Comparison of ENCODE assay signal across 11 cellular contexts in the genomic region with DNA sequence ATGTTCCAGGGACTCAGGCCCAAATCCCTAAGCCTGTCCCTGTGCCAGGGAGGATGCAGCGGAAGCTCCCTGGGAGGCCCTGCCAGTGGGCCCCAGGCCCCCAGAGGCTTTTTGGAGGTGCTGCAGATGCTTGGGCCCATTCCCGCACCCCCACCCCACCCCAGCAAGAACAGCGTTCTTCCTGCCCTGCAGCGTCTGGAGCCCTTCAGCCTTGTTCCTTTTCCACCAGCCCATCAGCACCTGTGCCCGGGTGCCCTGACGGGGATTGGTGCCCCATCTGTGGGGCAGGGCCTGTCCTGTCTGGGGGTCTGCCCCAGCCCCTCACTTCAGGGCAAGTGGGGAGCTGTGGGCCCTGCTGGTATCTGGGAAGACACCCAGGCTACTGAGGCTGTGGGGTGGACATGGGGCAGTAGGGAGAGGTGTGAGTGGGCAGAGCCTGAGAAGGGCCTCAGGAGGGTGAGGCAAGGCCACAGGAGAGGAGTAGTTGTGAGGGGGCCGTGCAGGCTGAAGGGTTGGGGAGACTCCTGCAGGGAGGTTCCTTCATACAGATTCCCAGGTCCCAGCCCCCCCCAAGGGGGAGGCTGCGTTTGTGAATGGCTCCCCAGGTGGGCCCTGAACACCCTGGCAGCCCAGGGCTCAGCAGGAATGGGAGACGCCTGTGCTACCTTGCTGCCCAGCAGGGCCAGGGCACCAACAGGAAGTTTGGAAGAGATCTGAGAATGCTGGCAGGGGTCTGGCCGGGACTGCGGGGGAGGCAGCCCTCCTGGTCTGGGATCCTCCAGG. TPM values are rescaled to one million over a fixed set of nuclear protein-coding genes. Genes with fewer than 3 reads are reported as not detected.
DNase-seq lines count a peak whose midpoint lies in the region; ATAC-seq and TF ChIP-seq lines count a peak whose summit lies in the region.
"Had no signal": no experiment of that assay in that cellular context is flagged by ENCODE, and none has a peak within 500 bp of the region (broad histone marks: within the 10 kb centered on the region; RNA-seq: fewer than 3 reads in every experiment).

No MANE protein-coding gene starts in this region.

- H3K27me3 ChIP-seq in CD8-positive, alpha-beta memory T cell (ENCODE audit: insufficient read depth, low read length, poor library complexity, severe bottlenecking), result no peaks in the 10 kb centered on the region
- no peaks in the 10 kb centered on the region for H3K27me3 ChIP-seq in ovary
- H3K27me3 ChIP-seq: colonic mucosa had no signal

- no peaks in the 10 kb centered on the region for H3K9me3 Mint-ChIP-seq in CD8-positive, alpha-beta memory T cell

- H3K4me3 Mint-ChIP-seq in CD8-positive, alpha-beta memory T cell, result peak overlapping the region; percentile 44 to 89 (median 86)

- peak in 1 of 5 donors; percentile 36 for DNase-seq in CD8-positive, alpha-beta memory T cell
- DNase-seq in RWPE1 (ENCODE audit: low spot score) (no peak), Right ventricle myocardium superior (peak; percentile 37), ovary (peak; percentile 12 to 30 (median 21)), SW480 (ENCODE audit: low spot score) (no peak), hepatic stellate cell (ENCODE audit: low spot score) (no peak)
- DNase-seq: colonic mucosa; NCI-H1436 treated with DMSO at 0.1 percent for 48 hours; NK-92 treated with Interleukin-12 subunit alpha and Interleukin-12 subunit beta, amount 100 ng/mL, for 24 hours had no signal

- ATAC-seq in Right ventricle myocardium superior (ENCODE audit: poor library complexity), result no peak
- no peak for ATAC-seq in HG02973 (IDR thresholded peaks at IDR 0.05; ENCODE audit: unreplicated experiment)
- ATAC-seq in HG02623 (IDR thresholded peaks at IDR 0.05; ENCODE audit: unreplicated experiment), result no peak

- H3K36me3 ChIP-seq in CD8-positive, alpha-beta memory T cell (ENCODE audit: insufficient read depth, low read length), result peaks cover 12% of the 10 kb centered on the region
- no peaks in the 10 kb centered on the region for H3K36me3 ChIP-seq in ovary
- H3K36me3 ChIP-seq: colonic mucosa had no signal

- intact Hi-C loops in Right ventricle myocardium superior (cut with DNase I) (no loop called here), ovary (cut with DNase I) (no loop called here)

- H3K27me3 Mint-ChIP-seq in CD8-positive, alpha-beta memory T cell, result no peaks in the 10 kb centered on the region

- peak overlapping the region; percentile 85 for H3K4me3 ChIP-seq in CD8-positive, alpha-beta memory T cell (ENCODE audit: low read length)
- H3K4me3 ChIP-seq in ovary, result no peak overlapping the region

- TF ChIP-seq EP300 in ovary (IDR thresholded peaks at IDR 0.05), result no peak

- CTCF ChIA-PET in CD8-positive, alpha-beta memory T cell (lab: Charles Lee), result interaction anchor here (1.3 kb wide), 1 partner anchor 57 kb away, joined by 3 read pairs; no protein-coding TSS in a partner anchor
- CTCF ChIA-PET in RWPE1 (lab: Yijun Ruan, JAX), result interaction anchor here (2.1 kb wide), 1 partner anchor 9 kb away, joined by 5 read pairs; no protein-coding TSS in a partner anchor

- no peaks in the 10 kb centered on the region for H3K9me3 ChIP-seq in CD8-positive, alpha-beta memory T cell (ENCODE audit: low read length)
- H3K9me3 ChIP-seq in ovary, result no peaks in the 10 kb centered on the region
- H3K9me3 ChIP-seq: colonic mucosa had no signal

- TF ChIP-seq POLR2A in ovary (IDR thresholded peaks at IDR 0.05), result no peak

- H3K36me3 Mint-ChIP-seq in CD8-positive, alpha-beta memory T cell, result peaks cover 0 to 46% (median 2%) of the 10 kb centered on the region in 3 donors

- TF ChIP-seq CTCF in RWPE1 (conservative IDR thresholded peaks at IDR 0.05; ENCODE audit: low read depth) (no peak), ovary (IDR thresholded peaks at IDR 0.05) (no peak)

- peaks cover 48% of the 10 kb centered on the region for H3K4me1 ChIP-seq in CD8-positive, alpha-beta memory T cell (ENCODE audit: insufficient read depth, low read length)
- H3K4me1 ChIP-seq in ovary (ENCODE audit: insufficient read depth), result peaks cover 16% of the 10 kb centered on the region

- H3K4me1 Mint-ChIP-seq in CD8-positive, alpha-beta memory T cell, result peaks cover 34 to 55% (median 39%) of the 10 kb centered on the region in 3 donors

- WGBS in ovary, 3 donors, result 71 to 78% (median 74%) methylated on average over 10 to 11 of the region's 11 CpGs

- POLR2A ChIA-PET in CD8-positive, alpha-beta memory T cell (lab: Charles Lee), result interaction anchor here (0.6 kb wide), 1 partner anchor 16 kb away, joined by 3 read pairs; a partner anchor contains a TSS
- POLR2A ChIA-PET in RWPE1 (lab: Yijun Ruan, JAX; ENCODE audit: low non-redundant PET), result no interaction called here

- peak overlapping the region in 7 of 8 donors; percentile 29 to 81 (median 70) for H3K27ac Mint-ChIP-seq in CD8-positive, alpha-beta memory T cell

- H3K27ac ChIP-seq in CD8-positive, alpha-beta memory T cell (ENCODE audit: low read depth, low read length), result no peak overlapping the region
- H3K27ac ChIP-seq in RWPE1 (peak overlapping the region; percentile 98), ovary (no peak overlapping the region)
- H3K27ac ChIP-seq: colonic mucosa had no signal

RNA-seq across cellular contexts. Expression of a gene that starts 2.4 kb away (rescaled TPM):
- 10 to 100 TPM; 55.6 to 61.1 TPM for total RNA-seq in CD8-positive, alpha-beta memory T cell
- polyA plus RNA-seq in CD8-positive, alpha-beta memory T cell, result 101 TPM
- total RNA-seq in Right ventricle myocardium superior, result 89.5 TPM
- 10 to 100 TPM; 15.1 to 25.2 (median 23.2) TPM for total RNA-seq in ovary
- polyA plus RNA-seq in ovary, result 10 to 100 TPM in 1 of 2 donors, 1 to 10 TPM in 1; 3.5 to 27.3 TPM

RNA-seq across cellular contexts. Expression of a gene that starts 10.6 kb away (rescaled TPM):
- 1 to 10 TPM; 7.0 TPM for total RNA-seq in CD8-positive, alpha-beta memory T cell
- 22.0 TPM for polyA plus RNA-seq in CD8-positive, alpha-beta memory T cell
- total RNA-seq in Right ventricle myocardium superior (11.5 TPM), ovary (1 to 10 TPM; 2.7 to 9.9 (median 4.3) TPM)
- polyA plus RNA-seq in ovary, result 1 to 10 TPM; 4.0 to 5.3 TPM

RNA-seq across cellular contexts. Expression of a gene that starts 12.9 kb away (rescaled TPM):
- total RNA-seq in CD8-positive, alpha-beta memory T cell, result 10 to 100 TPM; 22.4 to 27.9 TPM
- 15.8 TPM for polyA plus RNA-seq in CD8-positive, alpha-beta memory T cell
- total RNA-seq in Right ventricle myocardium superior (5.6 TPM), ovary (10 to 100 TPM; 13.7 to 24.2 (median 21.6) TPM)
- 10 to 100 TPM; 11.5 to 13.8 TPM for polyA plus RNA-seq in ovary

RNA-seq across cellular contexts. Expression of a gene that starts 15.8 kb away (rescaled TPM):
- total RNA-seq in CD8-positive, alpha-beta memory T cell, result 10 to 100 TPM; 36.1 to 40.5 TPM
- 19.5 TPM for polyA plus RNA-seq in CD8-positive, alpha-beta memory T cell
- 49.7 TPM for total RNA-seq in Right ventricle myocardium superior
- 10 to 100 TPM; 15.5 to 34.3 (median 26.8) TPM for total RNA-seq in ovary
- 10 to 100 TPM in 1 of 2 donors, 1 to 10 TPM in 1; 2.2 to 21.7 TPM for polyA plus RNA-seq in ovary

RNA-seq across cellular contexts. Expression of a gene that starts 54.6 kb away (rescaled TPM):
- total RNA-seq in CD8-positive, alpha-beta memory T cell, result 1 to 10 TPM; 8.4 to 9.0 TPM
- polyA plus RNA-seq in CD8-positive, alpha-beta memory T cell, result 1.9 TPM
- 2.0 TPM for total RNA-seq in Right ventricle myocardium superior
- 1 to 10 TPM; 2.1 to 4.2 (median 2.5) TPM for total RNA-seq in ovary
- 1 to 10 TPM in 1 of 2 donors, under 1 TPM in 1; 0.27 to 2.2 TPM for polyA plus RNA-seq in ovary

Comparison
In these comparisons a context has a peak if more than half of its experiments do, and no peak if none do; other contexts are left out.
1. DNase-seq: peak in Right ventricle myocardium superior (single experiment) and ovary (5 of 5); none in RWPE1 (single experiment), SW480 (single experiment) and hepatic stellate cell (single experiment).